In genomic region chr2:241701155-241701404, GRCh38 we compare ENCODE assay signal across 8 cellular contexts. TPM values are rescaled to one million over a fixed set of nuclear protein-coding genes. Genes with fewer than 3 reads are reported as not detected.
DNase-seq lines count a peak whose midpoint lies in the region; ATAC-seq and TF ChIP-seq lines count a peak whose summit lies in the region.

No MANE protein-coding gene starts in this region.

- no peak overlapping the region for H2AFZ ChIP-seq in fibroblast of lung (ENCODE audit: low read length)

- no peaks in the 10 kb centered on the region for H4K20me1 ChIP-seq in fibroblast of lung (ENCODE audit: control insufficient read depth, extremely low read depth, insufficient read depth, low read length)

- H3K9me3 ChIP-seq in SJCRH30 (replicated peaks) (no peaks in the 10 kb centered on the region), fibroblast of lung (ENCODE audit: control insufficient read depth, insufficient read depth, low read depth, low read length) (no peaks in the 10 kb centered on the region)

- peak overlapping the region; percentile 80 for H3K4me2 ChIP-seq in fibroblast of lung (ENCODE audit: extremely low read depth, insufficient read depth, low read length)

- H3K36me3 ChIP-seq in SJCRH30: peaks cover 17% of the 10 kb centered on the region
- H3K36me3 ChIP-seq in fibroblast of lung (ENCODE audit: control insufficient read depth, insufficient read depth, low read length): peaks cover 4% of the 10 kb centered on the region

- H3K4me1 ChIP-seq in SJCRH30 (no peaks in the 10 kb centered on the region), fibroblast of lung (ENCODE audit: control insufficient read depth, extremely low read depth, insufficient read depth, low read length) (peaks cover 2% of the 10 kb centered on the region)

- POLR2A ChIA-PET in AG04449 (lab: Yijun Ruan, JAX): interaction anchor here (1.2 to 2.1 kb wide), 4 partner anchors 9 to 35 kb away, joined by 3 to 10 read pairs (median 7); partner anchors contain the start of genes D2HGDH and DTYMK

- H3K27ac ChIP-seq in SJCRH30 (peak overlapping the region; percentile 96), fibroblast of lung (ENCODE audit: insufficient read depth, low read length) (peak overlapping the region; percentile 90)

- in situ Hi-C loops in GM13977 (cut with MboI; ENCODE audit: low pct_unique_long_range_greater_than_20kb, low sequenced_read_pairs, unreplicated experiment): no loop called here

- peak; percentile 9 for DNase-seq in AG04449 (ENCODE audit: low read depth, low spot score)
- no peak for DNase-seq in GM13977 (ENCODE audit: low spot score)
- DNase-seq in SJCRH30: no peak
- DNase-seq in fibroblast of lung (ENCODE audit: low read depth in 2 of 2): no peak
- peak; percentile 53 for DNase-seq in renal cortical epithelial cell (ENCODE audit: low read depth)
- no peak for DNase-seq in CD1c-positive myeloid dendritic cell (ENCODE audit: extremely low spot score)
- DNase-seq in activated CD4-positive, alpha-beta T cell treated with anti-CD3 and anti-CD28 coated beads, Interleukin-2, amount 50 U/mL, for 48 hours: no peak

- H3K9ac ChIP-seq in fibroblast of lung (ENCODE audit: insufficient read depth, low read length): peak overlapping the region; percentile 83

- no peak for ATAC-seq in esophagus mucosa

- no peaks in the 10 kb centered on the region for H3K27me3 ChIP-seq in SJCRH30
- no peaks in the 10 kb centered on the region for H3K27me3 ChIP-seq in fibroblast of lung (ENCODE audit: control insufficient read depth, insufficient read depth, low read length)

- peaks cover 11% of the 10 kb centered on the region for H3K79me2 ChIP-seq in fibroblast of lung (ENCODE audit: control insufficient read depth, insufficient read depth, low read length)

- CTCF ChIA-PET in AG04449 (lab: Yijun Ruan, JAX): interaction anchor here (0.7 to 2.0 kb wide), 3 partner anchors 10 to 31 kb away, joined by 3 to 7 read pairs (median 3); no protein-coding TSS in a partner anchor

- H3K4me3 ChIP-seq in AG04449 (ENCODE audit: low read depth, low read length): peak overlapping the region; percentile 80
- H3K4me3 ChIP-seq in SJCRH30: peak overlapping the region; percentile 87
- peak overlapping the region; percentile 58 to 76 (median 70) for H3K4me3 ChIP-seq in fibroblast of lung (replicated peaks in 1 of 4; ENCODE audit: control extremely low read depth in 1 of 4, insufficient read depth in 1 of 4, low read depth in 3 of 4, low read length in 4 of 4)

- TF ChIP-seq CTCF in AG04449 (IDR thresholded peaks at IDR 0.05; ENCODE audit: insufficient read depth, low read length, missing control alignments) (peak; percentile 66), GM13977 (IDR thresholded peaks at IDR 0.05; ENCODE audit: extremely low read depth, insufficient read depth, missing control alignments) (peak; percentile 46), fibroblast of lung (conservative IDR thresholded peaks at IDR 0.05 in 1 of 2, IDR thresholded peaks at IDR 0.05 in 1 of 2; ENCODE audit: low read depth in 1 of 2, low read length in 2 of 2) (peak in 1 of 2 donors; percentile 36)

RNA-seq across cellular contexts. Expression of gene ING5, which starts 0.8 kb away (rescaled TPM):
- total RNA-seq in SJCRH30 (2014; rRNA removed; shearing (Covaris generic)): 48.8 and 53.2 TPM in 2 replicates
- total RNA-seq in fibroblast of lung (27.4 and 30.0 TPM in 2 replicates), renal cortical epithelial cell (15.1 and 22.7 TPM in 2 replicates), esophagus mucosa (16.5 TPM)
- polyA plus RNA-seq in fibroblast of lung: 15.3 and 17.4 TPM in 2 replicates
- 19.5 and 20.9 TPM in 2 replicates for polyA plus RNA-seq in fibroblast of lung (2012)
- 14.5 and 25.1 TPM in 2 replicates for polyA minus RNA-seq in fibroblast of lung (ENCODE audit: low replicate concordance)

RNA-seq across cellular contexts. Expression of gene DTYMK, which starts 14.5 kb away (rescaled TPM):
- 113 and 121 TPM in 2 replicates for total RNA-seq in SJCRH30 (2014; rRNA removed; shearing (Covaris generic))
- total RNA-seq in fibroblast of lung: 15.2 and 25.3 TPM in 2 replicates
- polyA plus RNA-seq in fibroblast of lung: 19.0 and 48.3 TPM in 2 replicates
- polyA plus RNA-seq in fibroblast of lung (2012): 25.1 and 68.7 TPM in 2 replicates
- polyA minus RNA-seq in fibroblast of lung (ENCODE audit: low replicate concordance): 14.9 and 77.8 TPM in 2 replicates
- total RNA-seq in renal cortical epithelial cell: 12.2 and 47.4 TPM in 2 replicates
- 32.4 TPM for total RNA-seq in esophagus mucosa

RNA-seq across cellular contexts. Expression of gene D2HGDH, which starts 33.4 kb away (rescaled TPM):
- total RNA-seq in SJCRH30 (2014; rRNA removed; shearing (Covaris generic)): 4.3 and 5.1 TPM in 2 replicates
- total RNA-seq in fibroblast of lung: 20.8 and 28.4 TPM in 2 replicates
- polyA plus RNA-seq in fibroblast of lung: 4.8 and 5.7 TPM in 2 replicates
- polyA plus RNA-seq in fibroblast of lung (2012): 11.1 and 12.6 TPM in 2 replicates
- 3.0 and 36.6 TPM in 2 replicates for polyA minus RNA-seq in fibroblast of lung (ENCODE audit: low replicate concordance)
- total RNA-seq in renal cortical epithelial cell: 12.5 and 22.4 TPM in 2 replicates
- total RNA-seq in esophagus mucosa: 20.1 TPM

Comparison
In these comparisons a context has a peak if more than half of its experiments do, and no peak if none do; other contexts are left out.
1. DNase-seq: peak in AG04449 (single experiment) and renal cortical epithelial cell (single experiment); none in GM13977 (single experiment), SJCRH30 (0 of 2), fibroblast of lung (0 of 2), CD1c-positive myeloid dendritic cell (single experiment) and activated CD4-positive, alpha-beta T cell treated with anti-CD3 and anti-CD28 coated beads, Interleukin-2, amount 50 U/mL, for 48 hours (0 of 2).
2. Peak in every context shown above with its lines, with median percentiles within 50 percentile points of each other: H3K4me3 ChIP-seq.